ENCODE assay signal across 8 cellular contexts in the genomic region with DNA sequence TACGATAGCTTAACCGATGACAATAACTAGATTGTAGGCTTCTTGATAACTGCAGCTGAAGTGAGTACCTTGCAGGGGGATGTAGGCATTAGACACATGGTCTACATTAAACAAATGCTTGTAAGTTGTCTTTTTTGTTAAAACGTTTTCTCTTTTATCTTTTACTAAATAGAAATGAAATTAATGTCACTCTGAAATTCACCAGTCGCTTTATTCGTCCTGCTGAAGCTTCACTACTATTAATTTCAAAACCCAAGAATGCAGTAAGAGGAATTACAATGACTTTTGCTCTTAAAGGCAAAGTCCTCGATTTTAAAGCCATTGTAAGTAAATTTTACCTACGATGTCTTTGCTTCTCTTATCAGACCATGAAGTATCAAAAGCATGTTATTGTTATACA.
"Had no signal": no experiment of that assay in that cellular context is flagged by ENCODE, and none has a peak within 500 bp of the region (broad histone marks: within the 10 kb centered on the region; RNA-seq: fewer than 3 reads in every experiment).

No MANE protein-coding gene starts in this region.

- FAIRE-seq: HepG2 had no signal

- H3K36me3 ChIP-seq: HAP-1 had no signal

- ATAC-seq: HCT116, HepG2 had no signal

- H3K27ac ChIP-seq: GM23248, HL-60 had no signal

- H3K4me3 ChIP-seq: GM23248, HAP-1 had no signal

- H3K4me1 ChIP-seq: HAP-1 had no signal

- DNase-seq: GM23248, GOT3, H7, HFFc6 had no signal

- H3K9me3 ChIP-seq: HAP-1 had no signal
